Comparison of ENCODE assay signal across 8 cellular contexts in genomic region chr19:1275260-1275975, GRCh38. TPM values are rescaled to one million over a fixed set of nuclear protein-coding genes. Genes with fewer than 3 reads are reported as not detected.
DNase-seq lines count a peak whose midpoint lies in the region; ATAC-seq and TF ChIP-seq lines count a peak whose summit lies in the region.

Gene FAM174C, plus strand, starts transcription at chr19:1275530. Its CDS starts 20 bp downstream, at chr19:1275550.

- peaks cover 29 to 62% (median 58%) of the 10 kb centered on the region in 4 donors for H3K4me1 Mint-ChIP-seq in naive thymus-derived CD8-positive, alpha-beta T cell

- peaks cover 42% of the 10 kb centered on the region for H3F3A ChIP-seq in DOHH2 (ENCODE audit: control insufficient read depth, insufficient read depth)

- H3K4me3 Mint-ChIP-seq in naive thymus-derived CD8-positive, alpha-beta T cell = peak within 1 kb of the TSS; percentile 76 to 92 (median 87)

- no peaks in the 10 kb centered on the region for H3K9me3 Mint-ChIP-seq in naive thymus-derived CD8-positive, alpha-beta T cell

- peak within 1 kb of the TSS; percentile 73 for H3K27ac ChIP-seq in DOHH2 (ENCODE audit: low read depth, low read length)

- peak; percentile 94 for DNase-seq in GOT3 (lab: John Stamatoyannopoulos, UW)
- peak; percentile 88 for DNase-seq in LNCaP clone FGC (ENCODE audit: low read depth)
- DNase-seq in RPMI8226 = peak; percentile 98
- peak; percentile 86 to 94 for DNase-seq in activated T-helper 1 cell treated with anti-CD3 and anti-CD28 coated beads, Interleukin-2, amount 50 U/mL, for 16 hours (ENCODE audit: low read depth in 1 of 2, low spot score in 1 of 2)
- DNase-seq in fibroblast of gingiva (ENCODE audit: low read depth) = peak; percentile 96
- DNase-seq in naive thymus-derived CD8-positive, alpha-beta T cell = peak; percentile 93 to 98 (median 96)
- peak; percentile 95 to 99 (median 96) for DNase-seq in stimulated activated naive CD4-positive, alpha-beta T cell (lab: John Stamatoyannopoulos, UW)

- H3K27ac Mint-ChIP-seq in naive thymus-derived CD8-positive, alpha-beta T cell = peak within 1 kb of the TSS; percentile 85 to 98 (median 96)

- peak; percentile 81 to 84 for ATAC-seq in naive thymus-derived CD8-positive, alpha-beta T cell

- no peak for TF ChIP-seq CTCF in DOHH2 (IDR thresholded peaks at IDR 0.05; ENCODE audit: low read depth, low read length, poor library complexity, severe bottlenecking)
- 0 out of 2 replicates have a peak, but pooled peaks have one; percentile 4 for TF ChIP-seq CTCF in LNCaP clone FGC (IDR thresholded peaks at IDR 0.05; ENCODE audit: control insufficient read depth, extremely low read depth, insufficient read depth)

- POLR2A ChIA-PET in naive thymus-derived CD8-positive, alpha-beta T cell (lab: Charles Lee) = interaction anchor here (0.6 to 3.9 kb wide), 34 partner anchors 9 to 575 kb away, joined by 3 to 43 read pairs (median 5); partner anchors contain the start of genes ARHGAP45, ATP5F1D, CNN2 and GPX4

- H3K36me3 ChIP-seq in DOHH2 (ENCODE audit: control insufficient read depth, low read length) = peaks cover 93% of the 10 kb centered on the region

- H3K36me3 Mint-ChIP-seq in naive thymus-derived CD8-positive, alpha-beta T cell = peaks cover 0 to 64% (median 15%) of the 10 kb centered on the region in 3 donors

- H3K4me1 ChIP-seq in DOHH2 (ENCODE audit: control insufficient read depth, low read length) = peaks cover 52% of the 10 kb centered on the region

- peak within 1 kb of the TSS; percentile 96 for H3K4me2 ChIP-seq in DOHH2 (ENCODE audit: low read length)

- no peaks in the 10 kb centered on the region for H3K27me3 ChIP-seq in DOHH2 (ENCODE audit: control insufficient read depth, low read length)

- H3K27me3 Mint-ChIP-seq in naive thymus-derived CD8-positive, alpha-beta T cell = no peaks in the 10 kb centered on the region

- H3K9me3 ChIP-seq in DOHH2 (ENCODE audit: control insufficient read depth, insufficient read depth, low read length) = no peaks in the 10 kb centered on the region

- peaks cover 58% of the 10 kb centered on the region for H3K79me2 ChIP-seq in DOHH2 (ENCODE audit: control insufficient read depth, low read length)

- no peaks in the 10 kb centered on the region for H3K9me2 ChIP-seq in DOHH2 (replicated peaks; ENCODE audit: control insufficient read depth, low read length)

- peak within 1 kb of the TSS; percentile 76 for H3K4me3 ChIP-seq in DOHH2 (ENCODE audit: low read length)
- peak within 1 kb of the TSS; percentile 91 for H3K4me3 ChIP-seq in LNCaP clone FGC (ENCODE audit: low read depth, low read length)

- H4K20me1 ChIP-seq in DOHH2 (ENCODE audit: control insufficient read depth, insufficient read depth, low read depth, low read length) = peaks cover 16% of the 10 kb centered on the region

RNA-seq across cellular contexts. Expression of gene FAM174C, which starts in this region (rescaled TPM):
- 10 to 100 TPM; 46.3 to 47.5 TPM for total RNA-seq in naive thymus-derived CD8-positive, alpha-beta T cell
- polyA plus RNA-seq in naive thymus-derived CD8-positive, alpha-beta T cell = 100 to 1,000 TPM in 1 of 3 donors, 10 to 100 TPM in 2; 66.7 to 104 (median 95.5) TPM

Comparison
In these comparisons a context has a peak if more than half of its experiments do, and no peak if none do; other contexts are left out.
1. Peak in every context shown above with its lines: DNase-seq, ATAC-seq, H3K4me3 ChIP-seq and H3K27ac ChIP-seq.